8 cellular contexts compared by ENCODE assay signal in the genomic region with DNA sequence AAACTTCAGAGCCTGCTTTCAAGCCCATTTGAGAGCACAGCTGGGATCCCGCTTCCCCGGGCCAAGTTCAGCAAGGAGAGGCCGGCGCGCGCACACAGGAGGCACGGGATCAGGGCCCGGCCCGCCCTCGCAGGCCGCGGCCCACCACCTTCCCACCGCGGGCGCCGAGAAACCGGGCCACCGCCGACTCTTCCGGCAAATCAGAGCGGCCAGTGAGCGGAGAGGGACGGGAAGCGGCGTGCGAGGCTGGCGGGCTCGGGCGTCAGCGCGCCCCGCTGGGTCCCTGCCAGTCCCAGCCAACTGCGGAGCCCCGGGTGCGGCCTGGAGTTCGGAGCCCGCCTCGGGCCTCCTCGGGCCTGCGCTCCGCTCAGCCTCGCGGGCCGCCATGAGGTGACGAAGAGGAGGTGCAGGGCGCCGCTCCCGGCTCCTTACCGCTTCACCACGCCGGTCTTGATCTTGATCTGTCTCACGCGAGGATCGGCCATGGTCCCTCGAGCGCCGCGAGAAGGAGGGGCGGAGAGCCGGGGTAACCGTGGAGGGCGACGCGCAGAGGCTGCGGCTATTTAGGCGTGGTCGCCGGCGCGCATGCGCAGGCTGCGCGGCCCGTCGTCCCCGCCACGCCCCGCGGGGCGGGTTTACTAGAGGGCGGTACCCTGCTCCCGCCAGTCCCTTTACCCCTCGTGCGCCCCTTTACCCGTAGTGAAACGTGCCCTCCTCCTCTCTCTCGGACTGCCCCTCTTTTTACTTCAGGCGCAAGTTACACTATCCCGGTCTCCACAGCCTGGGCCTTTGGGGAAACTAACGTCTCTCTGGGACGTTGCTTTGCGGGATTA. TPM values are rescaled to one million over a fixed set of nuclear protein-coding genes. Genes with fewer than 3 reads are reported as not detected.
DNase-seq lines count a peak whose midpoint lies in the region; ATAC-seq, FAIRE-seq and TF ChIP-seq lines count a peak whose summit lies in the region.

A gene with protein sequence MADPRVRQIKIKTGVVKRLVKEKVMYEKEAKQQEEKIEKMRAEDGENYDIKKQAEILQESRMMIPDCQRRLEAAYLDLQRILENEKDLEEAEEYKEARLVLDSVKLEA (minus strand): TSS at position 567 of the 833 bp plus-strand sequence. CDS start 82 bp downstream, at position 485.

- peak within 1 kb of the TSS; percentile 76 for H3K4me3 ChIP-seq in astrocyte (ENCODE audit: insufficient read depth, low read depth, low read length)

- H3K4me1 Mint-ChIP-seq in astrocyte (ENCODE audit: low read depth, unreplicated experiment): peaks cover 19% of the 10 kb centered on the region

- FAIRE-seq in astrocyte (lab: Jason Lieb, UNC): no peak

- no peaks in the 10 kb centered on the region for H3K27me3 Mint-ChIP-seq in astrocyte (ENCODE audit: low read depth, unreplicated experiment)

- H3K9me3 Mint-ChIP-seq in astrocyte (ENCODE audit: unreplicated experiment): no peaks in the 10 kb centered on the region

- H3K27me3 ChIP-seq in astrocyte (ENCODE audit: insufficient read depth, low read length): no peaks in the 10 kb centered on the region

- peak within 1 kb of the TSS; percentile 94 for H3K4me3 Mint-ChIP-seq in astrocyte (ENCODE audit: unreplicated experiment)

- H3K9ac ChIP-seq in astrocyte (ENCODE audit: low read length): peak within 1 kb of the TSS; percentile 96

- peak; percentile 73 for ATAC-seq in GM18508 (IDR thresholded peaks at IDR 0.05; ENCODE audit: insufficient read depth, unreplicated experiment)
- peak; percentile 88 for ATAC-seq in HG02981 (IDR thresholded peaks at IDR 0.05; ENCODE audit: unreplicated experiment)

- peak within 1 kb of the TSS; percentile 98 for H3K4me2 ChIP-seq in astrocyte (ENCODE audit: low read length)

- TF ChIP-seq CTCF in astrocyte (IDR thresholded peaks at IDR 0.05; ENCODE audit: insufficient read depth, low read depth, low read length): no peak

- H3K27ac Mint-ChIP-seq in astrocyte (ENCODE audit: unreplicated experiment): peak within 1 kb of the TSS; percentile 98

- H3K4me1 ChIP-seq in astrocyte (ENCODE audit: insufficient read depth, low read length): peaks cover 6% of the 10 kb centered on the region

- no peaks in the 10 kb centered on the region for H3K36me3 Mint-ChIP-seq in astrocyte (ENCODE audit: low read depth, unreplicated experiment)

- H3K9me3 ChIP-seq in astrocyte (ENCODE audit: insufficient read depth, low read depth, low read length): no peaks in the 10 kb centered on the region

- peaks cover 45% of the 10 kb centered on the region for H4K20me1 ChIP-seq in astrocyte (ENCODE audit: insufficient read depth, low read length)

- H2AFZ ChIP-seq in astrocyte (ENCODE audit: low read depth, low read length): peak within 1 kb of the TSS; percentile 95

- peaks cover 8% of the 10 kb centered on the region for H3K36me3 ChIP-seq in astrocyte (ENCODE audit: insufficient read depth, low read length)

- H3K27ac ChIP-seq in astrocyte (ENCODE audit: low read depth, low read length): peak within 1 kb of the TSS; percentile 98

- peaks cover 50% of the 10 kb centered on the region for H3K79me2 ChIP-seq in astrocyte (ENCODE audit: insufficient read depth, low read length)

- DNase-seq in NCI-H2029 (lab: John Stamatoyannopoulos, UW) (peak; percentile 70), T-helper 22 cell (ENCODE audit: low read depth) (peak; percentile 87), astrocyte (ENCODE audit: low read depth) (peak; percentile 76), hepatic stellate cell (ENCODE audit: low spot score) (peak; percentile 82), retina (peak; percentile 96), OCI-M2 (lab: John Stamatoyannopoulos, UW; ENCODE audit: unreplicated experiment) (no peak)

RNA-seq across cellular contexts. Expression of the gene that starts here (rescaled TPM):
- total RNA-seq in astrocyte: 207 and 222 TPM in 2 replicates
